ENCODE assay signal across 34 cellular contexts in the genomic region with DNA sequence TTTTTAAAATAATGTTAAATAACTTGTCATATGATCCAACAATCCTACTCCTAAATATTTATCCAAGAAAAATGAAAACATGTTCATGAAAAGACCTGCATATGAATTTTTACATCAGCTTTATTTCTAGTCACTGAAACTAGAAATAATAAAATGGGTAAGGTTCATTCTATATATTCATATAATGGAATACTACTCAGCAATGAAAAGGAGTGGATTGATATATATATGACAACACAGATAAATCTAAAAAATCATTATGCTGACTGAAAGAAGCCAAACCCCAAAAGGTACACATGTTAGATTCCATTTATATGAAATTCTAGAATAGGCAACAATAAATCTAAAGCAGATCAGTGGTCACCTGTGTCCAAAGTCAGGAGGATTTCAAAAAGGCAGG.
"Had no signal": no experiment of that assay in that cellular context is flagged by ENCODE, and none has a peak within 500 bp of the region (broad histone marks: within the 10 kb centered on the region; RNA-seq: fewer than 3 reads in every experiment).

No MANE protein-coding gene starts in this region.

- H3K4me3 ChIP-seq: MG63 had no signal

- H3K27me3 ChIP-seq: MG63 had no signal

- H3K9me3 ChIP-seq: MG63 had no signal

- H3K36me3 ChIP-seq: MG63 had no signal

- DNase-seq: Karpas-422, Kasumi-1, MG63, MM.1S, MV-4-11, NCI-H1048, NCI-H1092, NCI-H1092 treated with DMSO at 0.1 percent for 48 hours, NCI-H1105, NCI-H1105 treated with DMSO at 0.1 percent for 48 hours, NCI-H1417, NCI-H1417 treated with DMSO at 0.1 percent for 48 hours, NCI-H1436, NCI-H1436 treated with DMSO at 0.1 percent for 48 hours, NCI-H146, NCI-H1694, NCI-H1694 treated with DMSO at 0.1 percent for 48 hours, NCI-H187, NCI-H187 treated with DMSO at 0.1 percent for 48 hours, NCI-H1930, NCI-H2029, NCI-H2029 treated with DMSO at 0.1 percent for 48 hours, NCI-H2081, NCI-H2081 treated with DMSO at 0.1 percent for 48 hours, NCI-H2107, NCI-H2171, NCI-H2171 treated with DMSO at 0.1 percent for 48 hours, NCI-H2227 treated with DMSO at 0.1 percent for 48 hours, NCI-H226, NCI-H345, NCI-H446, NCI-H446 treated with DMSO at 0.1 percent for 48 hours, NCI-H510A, NCI-H510A treated with DMSO at 0.1 percent for 48 hours had no signal
